In the genomic region with DNA sequence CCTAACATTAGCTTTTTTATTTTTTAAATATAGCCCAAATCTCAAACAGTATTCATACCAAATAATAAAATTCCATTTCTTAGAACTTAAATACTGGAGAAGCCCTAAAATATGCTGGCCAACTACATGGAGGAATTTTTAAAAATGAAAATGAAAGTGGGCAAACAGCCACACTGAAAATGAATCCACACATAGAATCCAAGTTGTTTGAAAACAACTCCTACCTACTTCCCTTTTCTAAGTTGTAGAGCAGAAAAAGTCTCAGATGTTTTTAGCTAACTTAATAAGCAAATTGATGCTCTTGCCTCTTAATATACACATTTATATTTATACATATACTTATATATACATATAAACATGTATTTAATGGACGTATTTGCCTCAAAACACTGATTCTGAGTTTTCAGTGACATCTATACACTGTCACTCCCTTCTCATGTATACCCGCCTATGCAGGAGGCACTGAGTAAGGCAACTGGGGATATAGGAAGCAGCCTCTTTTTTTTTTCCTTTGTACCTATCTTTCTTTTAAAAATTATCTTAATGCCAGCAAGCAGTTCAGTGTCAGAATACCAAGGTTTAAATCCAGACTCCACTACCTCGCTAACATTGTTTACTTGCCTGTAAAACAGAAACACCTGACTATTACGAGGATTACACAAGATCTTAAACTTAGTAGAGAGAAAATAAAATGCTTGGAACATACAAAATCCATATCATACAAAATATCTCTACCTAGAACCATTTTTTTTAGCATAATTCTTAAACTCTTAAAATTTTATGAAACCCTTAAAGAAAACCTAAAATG, we compare ENCODE assay signal across 11 cellular contexts. TPM values are rescaled to one million over a fixed set of nuclear protein-coding genes. Genes with fewer than 3 reads are reported as not detected.
DNase-seq lines count a peak whose midpoint lies in the region; ATAC-seq, FAIRE-seq and TF ChIP-seq lines count a peak whose summit lies in the region.
"Had no signal": no experiment of that assay in that cellular context is flagged by ENCODE, and none has a peak within 500 bp of the region (broad histone marks: within the 10 kb centered on the region; RNA-seq: fewer than 3 reads in every experiment).

No MANE protein-coding gene starts in this region.

- no peak overlapping the region for H3K27ac Mint-ChIP-seq in memory B cell
- H3K27ac Mint-ChIP-seq: WTC11 had no signal

- no peaks in the 10 kb centered on the region for H3K36me3 ChIP-seq in liver (ENCODE audit: control insufficient read depth in 4 of 4, insufficient read depth in 3 of 4, low read depth in 1 of 4, low read length in 3 of 4)
- H3K36me3 ChIP-seq in HepG2 (replicated peaks in 1 of 2; ENCODE audit: control insufficient read depth in 1 of 2, insufficient read depth in 2 of 2, low read length in 2 of 2) = peaks cover 0 to 5% of the 10 kb centered on the region in 2 experiments; a peak in 1 of 5 replicates
- no peaks in the 10 kb centered on the region for H3K36me3 ChIP-seq in adipocyte (ENCODE audit: control insufficient read depth, insufficient read depth, low read length, severe bottlenecking)
- H3K36me3 ChIP-seq in urinary bladder (ENCODE audit: insufficient read depth) = no peaks in the 10 kb centered on the region

- POLR2A ChIA-PET in HepG2 (lab: Yijun Ruan, JAX) = no interaction called here

- 29% methylated on average over 4 of the region's 4 CpGs for WGBS in liver
- 96% methylated on average over 4 of the region's 4 CpGs for WGBS in HepG2 (ENCODE audit: low lambda C conversion rate)
- WGBS in urinary bladder = 85% methylated on average over 4 of the region's 4 CpGs

- CTCF ChIA-PET in HepG2 (lab: Yijun Ruan, JAX; ENCODE audit: low intra/inter-chr PET ratio, low total read pairs) = no interaction called here

- peaks cover 43% of the 10 kb centered on the region for H3K4me1 Mint-ChIP-seq in memory B cell

- H2AFZ ChIP-seq in HepG2 (ENCODE audit: low read length) = no peak overlapping the region

- no peaks in the 10 kb centered on the region for H3K27me3 Mint-ChIP-seq in memory B cell

- H3K9me3 Mint-ChIP-seq in memory B cell = peaks cover 13% of the 10 kb centered on the region

- H3K79me2 ChIP-seq in HepG2 (ENCODE audit: insufficient read depth, low read length) = peaks cover 100% of the 10 kb centered on the region

- H3K27me3 ChIP-seq in liver (ENCODE audit: control insufficient read depth in 4 of 4, insufficient read depth in 4 of 4, low read length in 3 of 4) = no peaks in the 10 kb centered on the region
- H3K27me3 ChIP-seq in HepG2 (ENCODE audit: control insufficient read depth in 1 of 2, insufficient read depth in 2 of 2, low read length in 2 of 2) = no peaks in the 10 kb centered on the region
- no peaks in the 10 kb centered on the region for H3K27me3 ChIP-seq in adipocyte (replicated peaks; ENCODE audit: control insufficient read depth, insufficient read depth, low read length)

- intact Hi-C loops in HepG2 (cut with micrococcal nuclease; ENCODE audit: unreplicated experiment) = no loop called here
- intact Hi-C loops in left colon (cut with DNase I, micrococcal nuclease) = no loop called here

- no peak for TF ChIP-seq EP300 in HepG2 (IDR thresholded peaks at IDR 0.05; ENCODE audit: low read depth in 2 of 2, low read length in 2 of 2)
- TF ChIP-seq EP300 in HepG2 (CRISPR knock-in tag; IDR thresholded peaks at IDR 0.05; ENCODE audit: borderline replicate concordance) = no peak

- no peaks in the 10 kb centered on the region for H3K9me3 ChIP-seq in liver (ENCODE audit: control insufficient read depth in 4 of 4, low read length in 3 of 4)
- peaks cover 14% of the 10 kb centered on the region; the same call in 1 of the 2 replicates for H3K9me3 ChIP-seq in HepG2 (ENCODE audit: low read length)
- H3K9me3 ChIP-seq in adipocyte (ENCODE audit: control insufficient read depth, low read length) = no peaks in the 10 kb centered on the region

- TF ChIP-seq RAD21 in liver (IDR thresholded peaks at IDR 0.05) (no peak), HepG2 (CRISPR knock-in tag; IDR thresholded peaks at IDR 0.05) (no peak)

- in situ Hi-C loops in HepG2 (cut with HindIII; ENCODE audit: extremely low pct_ligation_motif_present, low pct_unique_long_range_greater_than_20kb) = no loop called here

- FAIRE-seq in HepG2 (lab: Jason Lieb, UNC) = no peak
- FAIRE-seq: bronchial epithelial cell had no signal

- H3K4me1 ChIP-seq in liver (ENCODE audit: control insufficient read depth in 4 of 4, insufficient read depth in 4 of 4, low read length in 3 of 4) (peaks cover 7 to 34% (median 18%) of the 10 kb centered on the region in 4 donors), HepG2 (ENCODE audit: insufficient read depth, low read length) (peaks cover 36% of the 10 kb centered on the region), adipocyte (ENCODE audit: control insufficient read depth, insufficient read depth, low read length) (peaks cover 54% of the 10 kb centered on the region), urinary bladder (ENCODE audit: insufficient read depth) (peaks cover 4% of the 10 kb centered on the region)

- H3K9ac ChIP-seq in liver (ENCODE audit: low read depth in 1 of 2, low read length in 2 of 2) (peak overlapping the region; percentile 45 to 91), HepG2 (ENCODE audit: insufficient read depth, low read depth, low read length) (no peak overlapping the region), adipocyte (ENCODE audit: low read length) (peak overlapping the region; percentile 41)

- TF ChIP-seq CTCF in liver (IDR thresholded peaks at IDR 0.05; ENCODE audit: low read depth, low read length, missing input control) (no peak), HepG2 (CRISPR knock-in tag; IDR thresholded peaks at IDR 0.05) (no peak)

- ATAC-seq in HepG2 = no peak
- ATAC-seq in memory B cell (ENCODE audit: low read depth) = peak; percentile 65
- ATAC-seq in left colon = no peak
- ATAC-seq: WTC11 had no signal

- no peak overlapping the region for H3K4me2 ChIP-seq in HepG2 (ENCODE audit: low read depth, low read length)

- DNase-seq in HepG2 (ENCODE audit: low spot score) (no peak), adipocyte (ENCODE audit: low read depth) (peak; percentile 63), memory B cell (ENCODE audit: low spot score in 2 of 2) (no peak), left colon (no peak)
- no peak for DNase-seq in activated effector memory CD4-positive, alpha-beta T cell treated with Interleukin-2 at 50 U/mL for 16 hours
- no peak for DNase-seq in stimulated activated CD4-positive, alpha-beta T cell treated with anti-CD3 and anti-CD28 coated beads, Interleukin-12 subunit alpha, Interleukin-12 subunit beta, amount 100 ng/mL, for 4 hours
- DNase-seq: NCI-H524 had no signal

- H3K36me3 Mint-ChIP-seq in memory B cell = peaks cover 17% of the 10 kb centered on the region

- H3K4me3 Mint-ChIP-seq in memory B cell = no peak overlapping the region
- H3K4me3 Mint-ChIP-seq: WTC11 had no signal

- H3K27ac ChIP-seq in liver (ENCODE audit: low read depth in 1 of 2, low read length in 2 of 2) = peak overlapping the region; percentile 67 to 73
- H3K27ac ChIP-seq in HepG2 (ENCODE audit: extremely low read length, insufficient read depth, low read length) = no peak overlapping the region
- H3K27ac ChIP-seq in urinary bladder (ENCODE audit: low read depth) = peak overlapping the region; percentile 38

- H3K4me3 ChIP-seq in liver (ENCODE audit: low read depth in 1 of 3, low read length in 3 of 3) = peak overlapping the region in 2 of 3 donors; percentile 29 to 37
- H3K4me3 ChIP-seq in HepG2 (replicated peaks in 1 of 3; ENCODE audit: insufficient read depth in 1 of 3, low read depth in 2 of 3, low read length in 3 of 3) = no peak overlapping the region
- peak overlapping the region; percentile 68 for H3K4me3 ChIP-seq in adipocyte (ENCODE audit: low read length)
- H3K4me3 ChIP-seq in urinary bladder (ENCODE audit: low read depth, low read length) = no peak overlapping the region

- BruUV-seq in HepG2 (replicated peaks; lab: Mats Ljungman, UMichigan) = no TSS peak

- H4K20me1 ChIP-seq in HepG2 (ENCODE audit: insufficient read depth, low read length) = peaks cover 12% of the 10 kb centered on the region

- no peak for TF ChIP-seq POLR2A in HepG2 (IDR thresholded peaks at IDR 0.05; ENCODE audit: insufficient read depth in 1 of 2, low read depth in 2 of 2, low read length in 2 of 2)

TF ChIP-seq in liver, 16 proteins besides CTCF, POLR2A, EP300 and RAD21:
- TF ChIP-seq HNF4A (conservative IDR thresholded peaks at IDR 0.05) (peak in 1 of 2 donors; percentile 11), RXRA (IDR thresholded peaks at IDR 0.05) (no peak)

TF ChIP-seq in HepG2, 621 proteins besides CTCF, POLR2A, EP300 and RAD21:
- TF ChIP-seq GTF2F1 (IDR thresholded peaks at IDR 0.05; ENCODE audit: low read length) = no peak
- TF ChIP-seq ATRX (CRISPR knock-in tag; IDR thresholded peaks at IDR 0.05; ENCODE audit: borderline replicate concordance) = no peak
- no peak for TF ChIP-seq ZBTB3 (CRISPR knock-in tag; IDR thresholded peaks at IDR 0.05; ENCODE audit: borderline replicate concordance, low read depth)

RNA-seq across cellular contexts. Expression of a gene that starts 13.3 kb away (rescaled TPM):
- 10 to 100 TPM; 29.8 to 43.6 TPM for total RNA-seq in liver
- polyA plus RNA-seq in liver = 10 to 100 TPM in 1 of 2 donors, 1 to 10 TPM in 1; 7.5 to 10.8 TPM
- 61.9 and 88.8 TPM in 2 replicates for total RNA-seq in HepG2 (2016; rRNA removed; fragmentation: Illumina TruSeq; extraction: Trizol)
- total RNA-seq in HepG2 (2016; cell fraction: cytosol; rRNA removed; fragmentation: Illumina TruSeq; extraction: Trizol; ENCODE audit: low read depth) = 10.5 and 12.5 TPM in 2 replicates
- 56.8 and 81.5 TPM in 2 replicates for total RNA-seq in HepG2 (2016; cell fraction: insoluble cytoplasmic fraction; rRNA removed; fragmentation: Illumina TruSeq; extraction: Trizol)
- 28.2 and 32.1 TPM in 2 replicates for total RNA-seq in HepG2 (2016; cell fraction: membrane; rRNA removed; fragmentation: Illumina TruSeq; extraction: Trizol)
- 64.4 and 74.3 TPM in 2 replicates for total RNA-seq in HepG2 (2016; cell fraction: nucleus; rRNA removed; fragmentation: Illumina TruSeq; extraction: Trizol)
- polyA plus RNA-seq in HepG2 (2011; rRNA removed) = 23.6 and 31.8 TPM in 2 replicates
- polyA plus RNA-seq in HepG2 (2011; cell fraction: cytosol; rRNA removed) = 9.8 and 13.5 TPM in 2 replicates
- polyA plus RNA-seq in HepG2 (2011; cell fraction: nucleus; rRNA removed) = 29.6 and 34.3 TPM in 2 replicates
- 18.7 and 21.1 TPM in 2 replicates for polyA plus RNA-seq in HepG2 (2012)
- 0.61 and 1.1 TPM in 2 replicates for polyA plus RNA-seq in HepG2 (2016; cell fraction: cytosol; fragmentation: Illumina TruSeq; extraction: Trizol; ENCODE audit: low read depth)
- 33.8 and 35.8 TPM in 2 replicates for polyA plus RNA-seq in HepG2 (2016; cell fraction: insoluble cytoplasmic fraction; fragmentation: Illumina TruSeq; extraction: Trizol; ENCODE audit: low read depth)
- polyA plus RNA-seq in HepG2 (2016; cell fraction: membrane; fragmentation: Illumina TruSeq; extraction: Trizol; ENCODE audit: low read depth) = 3.3 and 3.9 TPM in 2 replicates
- 42.9 and 44.5 TPM in 2 replicates for polyA plus RNA-seq in HepG2 (2016; cell fraction: nucleus; fragmentation: Illumina TruSeq; extraction: Trizol; ENCODE audit: insufficient read depth, low read depth)
- 84.7 and 103 TPM in 2 replicates for polyA minus RNA-seq in HepG2 (2011; rRNA and poly(A)+ RNA removed; ENCODE audit: low replicate concordance)
- 49.5 and 78.0 TPM in 2 replicates for polyA minus RNA-seq in HepG2 (2011; cell fraction: cytosol; rRNA and poly(A)+ RNA removed)
- polyA minus RNA-seq in HepG2 (2011; cell fraction: nucleus; rRNA and poly(A)+ RNA removed) = 130 and 156 TPM in 2 replicates
- total RNA-seq in urinary bladder = 146 TPM
- polyA plus RNA-seq in urinary bladder = 15.4 TPM
- total RNA-seq in left colon = 10 to 100 TPM; 49.0 to 77.3 TPM

Comparison
In these comparisons a context has a peak if more than half of its experiments do, and no peak if none do; other contexts are left out.
1. H3K4me3 ChIP-seq: peak in liver (2 of 3) and adipocyte (single experiment); none in HepG2 (0 of 3) and urinary bladder (single experiment).